In genomic region chrX:109890300-109890699, GRCh38 we compare ENCODE assay signal across 3 cellular contexts.
"Had no signal": no experiment of that assay in that cellular context is flagged by ENCODE, and none has a peak within 500 bp of the region (broad histone marks: within the 10 kb centered on the region; RNA-seq: fewer than 3 reads in every experiment).

No MANE protein-coding gene starts in this region.

- H3K27me3 ChIP-seq: neural progenitor cell, ovary, sigmoid colon had no signal

- H3K9ac ChIP-seq: neural progenitor cell had no signal

- H3K36me3 ChIP-seq: ovary, sigmoid colon had no signal

- H3K4me2 ChIP-seq: neural progenitor cell had no signal

- H3K4me3 ChIP-seq: neural progenitor cell, ovary, sigmoid colon had no signal

- H3K4me1 ChIP-seq: neural progenitor cell, sigmoid colon had no signal

- H3K27ac ChIP-seq: neural progenitor cell, ovary, sigmoid colon had no signal

- H2AFZ ChIP-seq: neural progenitor cell had no signal

- H3K9me3 ChIP-seq: ovary, sigmoid colon had no signal
